ENCODE assay signal across 8 cellular contexts in genomic region chr9:36136894-36137391, GRCh38. TPM values are rescaled to one million over a fixed set of nuclear protein-coding genes. Genes with fewer than 3 reads are reported as not detected.
DNase-seq lines count a peak whose midpoint lies in the region; ATAC-seq and TF ChIP-seq lines count a peak whose summit lies in the region.

No MANE protein-coding gene starts in this region.

- H3K9me3 ChIP-seq in heart right ventricle: no peaks in the 10 kb centered on the region

- H3K9me3 Mint-ChIP-seq in WTC11: no peaks in the 10 kb centered on the region

- peak overlapping the region in 8 of 10 donors; percentile 65 to 91 (median 82) for H3K27ac ChIP-seq in heart right ventricle

- H3K27me3 Mint-ChIP-seq in WTC11 (ENCODE audit: low read depth): peaks cover 82% of the 10 kb centered on the region

- H3K27ac Mint-ChIP-seq in WTC11: no peak overlapping the region

- CTCF ChIA-PET in WTC11 (lab: Charles Lee): interaction anchor here (0.6 to 3.1 kb wide), 6 partner anchors 26 to 429 kb away, joined by 3 to 14 read pairs (median 6); no protein-coding TSS in a partner anchor

- H3K4me1 Mint-ChIP-seq in WTC11: peaks cover 31% of the 10 kb centered on the region

- POLR2A ChIA-PET in WTC11 (lab: Charles Lee): interaction anchor here (0.6 to 1.7 kb wide), 4 partner anchors 26 to 1009 kb away, joined by 3 to 7 read pairs (median 5); no protein-coding TSS in a partner anchor

- DNase-seq in DMS79 treated with DMSO at 0.1 percent for 48 hours (lab: John Stamatoyannopoulos, UW) (peak; percentile 12), DMS79 (lab: John Stamatoyannopoulos, UW) (no peak), WTC11 (ENCODE audit: low spot score) (no peak), heart right ventricle (peak in 1 of 2 donors; percentile 45), retina (peak; percentile 63), A172 (ENCODE audit: low spot score) (no peak), NCI-H524 treated with DMSO at 0.1 percent for 48 hours (lab: John Stamatoyannopoulos, UW) (no peak)

- peaks cover 0 to 13% (median 0%) of the 10 kb centered on the region in 7 donors for H3K27me3 ChIP-seq in heart right ventricle

- H3K4me3 Mint-ChIP-seq in WTC11: peak overlapping the region; percentile 83

- H3K4me1 ChIP-seq in heart right ventricle: peaks cover 0 to 59% (median 16%) of the 10 kb centered on the region in 9 donors

- no peaks in the 10 kb centered on the region for H3K36me3 Mint-ChIP-seq in WTC11

- peak; percentile 10 for ATAC-seq in HG02981 (IDR thresholded peaks at IDR 0.05; ENCODE audit: unreplicated experiment)
- peak; percentile 23 for ATAC-seq in WTC11
- peak; percentile 6 to 54 (median 35) for ATAC-seq in heart right ventricle

- WGBS in heart right ventricle, 2 donors: 0 to 1% methylated on average over 32 to 40 of the region's 40 CpGs

- H3K36me3 ChIP-seq in heart right ventricle: no peaks in the 10 kb centered on the region

- intact Hi-C loops in heart right ventricle (cut with DNase I): no loop called here

- TF ChIP-seq CTCF in WTC11 (IDR thresholded peaks at IDR 0.05) (no peak), heart right ventricle (IDR thresholded peaks at IDR 0.05) (no peak)

- H3K4me3 ChIP-seq in heart right ventricle: peak overlapping the region; percentile 61 to 93 (median 82)

TF ChIP-seq in WTC11, 78 proteins besides CTCF, POLR2A, EP300 and RAD21:
- TF ChIP-seq EMX1 (CRISPR knock-in tag; IDR thresholded peaks at IDR 0.05): no peak
- TF ChIP-seq, protein P1, sequence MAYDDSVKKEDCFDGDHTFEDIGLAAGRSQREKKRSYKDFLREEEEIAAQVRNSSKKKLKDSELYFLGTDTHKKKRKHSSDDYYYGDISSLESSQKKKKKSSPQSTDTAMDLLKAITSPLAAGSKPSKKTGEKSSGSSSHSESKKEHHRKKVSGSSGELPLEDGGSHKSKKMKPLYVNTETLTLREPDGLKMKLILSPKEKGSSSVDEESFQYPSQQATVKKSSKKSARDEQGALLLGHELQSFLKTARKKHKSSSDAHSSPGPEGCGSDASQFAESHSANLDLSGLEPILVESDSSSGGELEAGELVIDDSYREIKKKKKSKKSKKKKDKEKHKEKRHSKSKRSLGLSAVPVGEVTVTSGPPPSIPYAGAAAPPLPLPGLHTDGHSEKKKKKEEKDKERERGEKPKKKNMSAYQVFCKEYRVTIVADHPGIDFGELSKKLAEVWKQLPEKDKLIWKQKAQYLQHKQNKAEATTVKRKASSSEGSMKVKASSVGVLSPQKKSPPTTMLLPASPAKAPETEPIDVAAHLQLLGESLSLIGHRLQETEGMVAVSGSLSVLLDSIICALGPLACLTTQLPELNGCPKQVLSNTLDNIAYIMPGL (CRISPR knock-in tag; IDR thresholded peaks at IDR 0.05): peak; percentile 7; the same call in 1 of the 2 replicates

RNA-seq across cellular contexts. Expression of gene GLIPR2, which starts 0.4 kb away (rescaled TPM):
- 3.7 to 6.3 TPM (median 5.3 TPM) in 3 replicates for total RNA-seq in WTC11 (2021)
- total RNA-seq in heart right ventricle: 10 to 100 TPM in 2 of 10 donors, 1 to 10 TPM in 8; 4.7 to 19.2 (median 5.8) TPM
- polyA plus RNA-seq in heart right ventricle: 10 to 100 TPM in 1 of 2 donors, 1 to 10 TPM in 1; 8.0 to 13.9 TPM
- total RNA-seq in A172 (2014; rRNA removed; shearing (Covaris generic)): 17.6 and 24.3 TPM in 2 replicates

RNA-seq across cellular contexts. Expression of gene CCIN, which starts 32.2 kb away (rescaled TPM):
- total RNA-seq in WTC11 (2021) (0.16 to 0.48 TPM (median 0.20 TPM) in 3 replicates), heart right ventricle (under 1 TPM in 1 of 10 donors, not detected in 9; 0.15 TPM)
- polyA plus RNA-seq in heart right ventricle: under 1 TPM in 1 of 2 donors, not detected in 1; 0.12 TPM
- 0.34 and 0.36 TPM in 2 replicates for total RNA-seq in A172 (2014; rRNA removed; shearing (Covaris generic))

RNA-seq across cellular contexts. Expression of gene CLTA, which starts 53.8 kb away (rescaled TPM):
- total RNA-seq in WTC11 (2021) (213 to 220 TPM (median 220 TPM) in 3 replicates), heart right ventricle (10 to 100 TPM; 44.5 to 80.4 (median 48.8) TPM)
- 100 to 1,000 TPM in 1 of 2 donors, 10 to 100 TPM in 1; 34.3 to 138 TPM for polyA plus RNA-seq in heart right ventricle
- total RNA-seq in A172 (2014; rRNA removed; shearing (Covaris generic)): 499 and 646 TPM in 2 replicates

Comparison
In these comparisons a context has a peak if more than half of its experiments do, and no peak if none do; other contexts are left out.
1. DNase-seq: peak in DMS79 treated with DMSO at 0.1 percent for 48 hours (single experiment) and retina (single experiment); none in DMS79 (single experiment), WTC11 (single experiment), A172 (single experiment) and NCI-H524 treated with DMSO at 0.1 percent for 48 hours (single experiment).
2. Peak in every context shown above with its lines, with median percentiles within 50 percentile points of each other: ATAC-seq.